8 cellular contexts compared by ENCODE assay signal in the genomic region with DNA sequence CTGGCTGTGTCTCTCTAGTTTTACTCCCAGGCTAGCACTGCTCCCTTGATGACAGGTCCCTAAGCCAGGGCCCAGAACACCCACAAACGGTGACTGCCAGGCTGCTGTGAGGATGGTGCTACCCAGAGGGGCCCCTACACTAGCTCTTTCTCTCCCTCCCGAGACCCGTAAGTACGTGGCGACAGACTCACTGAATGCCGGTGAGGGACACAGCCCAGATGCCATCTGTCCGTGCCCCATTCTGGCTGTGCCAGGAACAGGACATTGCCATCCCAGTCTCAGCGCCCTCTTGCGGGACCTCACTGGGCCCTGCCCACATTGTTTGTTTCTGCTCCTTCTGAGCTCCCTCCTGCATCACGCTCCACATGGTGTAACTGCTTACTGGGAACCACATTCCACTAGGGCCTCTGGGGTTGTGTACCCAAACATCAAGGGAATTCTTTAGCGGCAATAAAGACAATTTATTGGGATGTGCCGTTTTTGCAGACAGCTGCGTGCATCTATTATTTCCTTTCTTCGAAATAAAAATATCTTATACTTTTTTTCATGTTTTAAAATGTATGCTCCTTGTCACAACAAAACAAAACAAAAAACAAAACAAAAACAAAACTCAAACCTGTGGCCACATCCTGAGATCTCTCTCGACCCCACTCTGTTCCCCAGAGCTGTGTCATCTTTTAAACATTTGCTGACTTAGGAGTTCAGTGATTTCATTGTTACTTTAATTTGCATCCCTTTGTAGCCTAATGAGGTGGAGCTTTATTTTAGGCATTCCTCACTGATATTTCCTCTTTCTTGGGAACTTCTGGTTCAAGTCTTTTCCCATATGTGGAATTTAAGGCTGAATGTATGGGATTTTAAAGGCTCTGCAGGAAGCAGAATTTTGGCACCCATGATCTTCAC. TPM values are rescaled to one million over a fixed set of nuclear protein-coding genes. Genes with fewer than 3 reads are reported as not detected.
DNase-seq lines count a peak whose midpoint lies in the region; ATAC-seq and TF ChIP-seq lines count a peak whose summit lies in the region.

No MANE protein-coding gene starts in this region.

- DNase-seq in stimulated activated CD4-positive, alpha-beta T cell treated with anti-CD3 and anti-CD28 coated beads, Interleukin-15, amount 100 ng/mL, for 24 hours = peak; percentile 40
- no peak for DNase-seq in stimulated activated CD4-positive, alpha-beta T cell treated with anti-CD3 and anti-CD28 coated beads, Interleukin-1b, Interleukin-23, amount 100 ng/mL, for 48 hours
- peak; percentile 65 for DNase-seq in NCI-H460 (ENCODE audit: extremely low read depth, low read depth)
- DNase-seq in iPS DF 6.9 (ENCODE audit: low read depth, low spot score) = peak; percentile 33
- peak; percentile 25 for DNase-seq in smooth muscle cell (lab: John Stamatoyannopoulos, UW; ENCODE audit: unreplicated experiment)
- no peak for DNase-seq in stimulated activated naive CD4-positive, alpha-beta T cell (lab: John Stamatoyannopoulos, UW)

- no peaks in the 10 kb centered on the region for H3K36me3 Mint-ChIP-seq in brain

- H3K79me2 ChIP-seq in smooth muscle cell (ENCODE audit: low read depth) = peaks cover 5% of the 10 kb centered on the region

- H3K4me1 ChIP-seq in iPS DF 6.9 (ENCODE audit: control insufficient read depth, insufficient read depth, low read length) (peaks cover 2% of the 10 kb centered on the region; the same call in 1 of the 2 replicates), smooth muscle cell (ENCODE audit: low read depth) (peaks cover 11% of the 10 kb centered on the region)

- H3K4me2 ChIP-seq in smooth muscle cell = peak overlapping the region; percentile 56

- no CpG with 5 or more reads among the region's 15 CpGs for WGBS in iPS DF 6.9 (ENCODE audit: insufficient coverage, insufficient read length)
- WGBS in smooth muscle cell (ENCODE audit: low lambda C conversion rate) = 11% methylated on average over 15 of the region's 15 CpGs

- no peaks in the 10 kb centered on the region for H4K20me1 ChIP-seq in smooth muscle cell (ENCODE audit: low read depth)

- H3K4me1 Mint-ChIP-seq in brain = peaks cover 42% of the 10 kb centered on the region

- TF ChIP-seq CTCF in brain (conservative IDR thresholded peaks at IDR 0.05) (peak; percentile 37 to 67), smooth muscle cell (IDR thresholded peaks at IDR 0.05; ENCODE audit: borderline replicate concordance, insufficient read depth, poor library complexity, severe bottlenecking) (peak; percentile 50)

- H3K27me3 Mint-ChIP-seq in brain = peaks cover 6% of the 10 kb centered on the region

- no peaks in the 10 kb centered on the region for H3K9me3 Mint-ChIP-seq in brain

- no peak overlapping the region for H3K9ac ChIP-seq in smooth muscle cell (ENCODE audit: low read depth)

- peak overlapping the region; percentile 79 to 90 (median 89) for H3K27ac Mint-ChIP-seq in brain

- H2AFZ ChIP-seq in smooth muscle cell (ENCODE audit: low read depth) = peak overlapping the region; percentile 87

- peaks cover 11% of the 10 kb centered on the region for H3F3A ChIP-seq in smooth muscle cell (ENCODE audit: low read depth)

- H3K27me3 ChIP-seq in iPS DF 6.9 (ENCODE audit: control insufficient read depth, insufficient read depth, low read length) (no peaks in the 10 kb centered on the region), smooth muscle cell (ENCODE audit: low read depth) (no peaks in the 10 kb centered on the region)

- H3K4me3 ChIP-seq in iPS DF 6.9 (ENCODE audit: low read length) = no peak overlapping the region
- H3K4me3 ChIP-seq in smooth muscle cell = no peak overlapping the region

- ATAC-seq in HG02970 (IDR thresholded peaks at IDR 0.05; ENCODE audit: low FRiP score, unreplicated experiment) = no peak

- no peaks in the 10 kb centered on the region for H3K36me3 ChIP-seq in iPS DF 6.9 (ENCODE audit: control insufficient read depth, insufficient read depth, low read length)
- H3K36me3 ChIP-seq in smooth muscle cell (ENCODE audit: low read depth) = no peaks in the 10 kb centered on the region

- peak overlapping the region in 4 of 5 experiments; percentile 27 to 56 (median 40) for H3K4me3 Mint-ChIP-seq in brain

- H3K9me3 ChIP-seq in iPS DF 6.9 (ENCODE audit: control insufficient read depth, insufficient read depth, low read length) (no peaks in the 10 kb centered on the region), smooth muscle cell (replicated peaks; ENCODE audit: low read depth) (no peaks in the 10 kb centered on the region)

- H3K27ac ChIP-seq in iPS DF 6.9 (ENCODE audit: low read length) (no peak overlapping the region), smooth muscle cell (ENCODE audit: low read depth) (peak overlapping the region; percentile 29)

RNA-seq across cellular contexts. Expression of gene TPCN2, which starts 4.4 kb away (rescaled TPM):
- total RNA-seq in NCI-H460 (2014; rRNA removed; shearing (Covaris generic)) = 3.6 and 4.6 TPM in 2 replicates
- 22.6 and 23.1 TPM in 2 replicates for polyA plus RNA-seq in NCI-H460 (2014; cell fraction: nucleus; rRNA removed)
- polyA plus RNA-seq in brain (ENCODE audit: insufficient read depth, low read depth, low replicate concordance) (2.7 TPM), smooth muscle cell (10.5 and 13.6 TPM in 2 replicates)
- 5.9 and 7.4 TPM in 2 replicates for total RNA-seq in smooth muscle cell

RNA-seq across cellular contexts. Expression of gene MRGPRF, which starts 31.3 kb away (rescaled TPM):
- 0.43 TPM in 1 of 2 replicates, not detected in the other for total RNA-seq in NCI-H460 (2014; rRNA removed; shearing (Covaris generic))
- 1.5 TPM in 1 of 2 replicates, not detected in the other for polyA plus RNA-seq in NCI-H460 (2014; cell fraction: nucleus; rRNA removed)
- 2.3 TPM for polyA plus RNA-seq in brain (ENCODE audit: insufficient read depth, low read depth, low replicate concordance)
- 6.7 and 6.8 TPM in 2 replicates for total RNA-seq in smooth muscle cell
- 17.2 and 20.1 TPM in 2 replicates for polyA plus RNA-seq in smooth muscle cell

Comparison
In these comparisons a context has a peak if more than half of its experiments do, and no peak if none do; other contexts are left out.
1. DNase-seq: peak in stimulated activated CD4-positive, alpha-beta T cell treated with anti-CD3 and anti-CD28 coated beads, Interleukin-15, amount 100 ng/mL, for 24 hours (single experiment), NCI-H460 (single experiment), iPS DF 6.9 (single experiment) and smooth muscle cell (single experiment); none in stimulated activated CD4-positive, alpha-beta T cell treated with anti-CD3 and anti-CD28 coated beads, Interleukin-1b, Interleukin-23, amount 100 ng/mL, for 48 hours (single experiment) and stimulated activated naive CD4-positive, alpha-beta T cell (0 of 6).